In genomic region chr3:33949074-33949473, GRCh38 we compare ENCODE assay signal across 28 cellular contexts.
"Had no signal": no experiment of that assay in that cellular context is flagged by ENCODE, and none has a peak within 500 bp of the region (broad histone marks: within the 10 kb centered on the region; RNA-seq: fewer than 3 reads in every experiment).

No MANE protein-coding gene starts in this region.

- H3K9me3 ChIP-seq: colonic mucosa, gastroesophageal sphincter, heart right ventricle had no signal

- H3K4me1 ChIP-seq: colonic mucosa, gastroesophageal sphincter, heart right ventricle had no signal

- H3K27ac ChIP-seq: brain microvascular endothelial cell, colonic mucosa, gastroesophageal sphincter, heart right ventricle had no signal

- H3K36me3 ChIP-seq: brain microvascular endothelial cell, colonic mucosa, gastroesophageal sphincter, heart right ventricle had no signal

- FAIRE-seq: astrocyte, endometrium, endothelial cell of umbilical vein had no signal

- ATAC-seq: activated CD4-positive, alpha-beta T cell treated with anti-CD3 and anti-CD28 coated beads for 36 hours; activated T-cell treated with anti-CD3 and anti-CD28 coated beads, Interleukin-2, amount 50 U/mL, for 72 hours; esophagus mucosa; gastroesophageal sphincter; heart right ventricle had no signal

- H3K27me3 ChIP-seq: colonic mucosa, gastroesophageal sphincter had no signal

- H3K4me3 ChIP-seq: colonic mucosa, gastroesophageal sphincter, heart right ventricle had no signal

- DNase-seq: activated CD4-positive, alpha-beta memory T cell treated with anti-CD3 and anti-CD28 coated beads, Interleukin-2, amount 10 ng/mL, durations not matched to agents 7 days and 5 days; activated CD4-positive, alpha-beta T cell treated with anti-CD3 and anti-CD28 coated beads for 36 hours; activated CD4-positive, alpha-beta T cell treated with anti-CD3 and anti-CD28 coated beads, Interleukin-2, amount 10 ng/mL, durations not matched to agents 7 days and 5 days; activated CD4-positive, alpha-beta T cell treated with anti-CD3 and anti-CD28 coated beads, Interleukin-2, amount 50 U/mL, for 4 hours; activated CD4-positive, CD25-positive, alpha-beta regulatory T cell; activated CD4-positive, CD25-positive, alpha-beta regulatory T cell treated with anti-CD3 and anti-CD28 coated beads, Interleukin-2, amount 50 U/mL, for 72 hours; activated CD8-positive, alpha-beta memory T cell treated with anti-CD3 and anti-CD28 coated beads, Interleukin-2, amount 50 U/mL, for 48 hours; activated effector memory CD4-positive, alpha-beta T cell treated with Interleukin-2 at 50 U/mL for 16 hours; activated gamma-delta T cell treated with Interleukin-2 at 50 U/mL for 16 hours; activated naive CD4-positive, alpha-beta T cell treated with anti-CD3 and anti-CD28 coated beads, Interleukin-2, amount 50 U/mL, for 16 hours; activated naive CD4-positive, alpha-beta T cell treated with Interleukin-2 at 50 U/mL for 16 hours; activated T-cell treated with anti-CD3 and anti-CD28 coated beads for 4 hours; activated T-cell treated with anti-CD3 and anti-CD28 coated beads, Interleukin-2, amount 50 U/mL, for 24 hours; activated T-cell treated with anti-CD3 and anti-CD28 coated beads, Interleukin-2, amount 50 U/mL, for 72 hours; amniotic stem cell; anterior cingulate cortex; brain microvascular endothelial cell; caudate nucleus; colonic mucosa; effector CD8-positive, alpha-beta T cell; foreskin melanocyte; heart right ventricle; T-helper 2 cell had no signal
